In genomic region chr17:48037036-48037881, GRCh38 we compare ENCODE assay signal across 1 cellular context.
TF ChIP-seq lines count a peak whose summit lies in the region.

Gene COPZ2, minus strand, starts transcription at chr17:48037797. Its CDS starts 20 bp downstream, at chr17:48037777.

TF ChIP-seq in HepG2, 621 proteins besides CTCF, POLR2A, EP300 and RAD21 (continued from another document and continues in another):
- no peak for TF ChIP-seq KIAA2018 (CRISPR knock-in tag; IDR thresholded peaks at IDR 0.05; ENCODE audit: borderline replicate concordance)
- TF ChIP-seq RERE (CRISPR knock-in tag; IDR thresholded peaks at IDR 0.05; ENCODE audit: low read depth) = no peak
- no peak; the same call in 1 of the 2 replicates for TF ChIP-seq ZNF782 (CRISPR knock-in tag; IDR thresholded peaks at IDR 0.05; ENCODE audit: borderline replicate concordance)
- TF ChIP-seq LCORL (IDR thresholded peaks at IDR 0.05) = no peak
- TF ChIP-seq LCORL (CRISPR knock-in tag; IDR thresholded peaks at IDR 0.05) = peak; percentile 77
- TF ChIP-seq ELK4 (CRISPR knock-in tag; IDR thresholded peaks at IDR 0.05; ENCODE audit: borderline replicate concordance) = peak; percentile 69; the same call in 1 of the 2 replicates
- TF ChIP-seq MTERF4 (CRISPR knock-in tag; IDR thresholded peaks at IDR 0.05) = no peak
- TF ChIP-seq POGZ (CRISPR knock-in tag; IDR thresholded peaks at IDR 0.05) = no peak
- TF ChIP-seq CEBPZ (IDR thresholded peaks at IDR 0.05; ENCODE audit: low read length) = no peak
- TF ChIP-seq BRCA1 (CRISPR knock-in tag; IDR thresholded peaks at IDR 0.05) = no peak
- TF ChIP-seq DPF2 (CRISPR knock-in tag; IDR thresholded peaks at IDR 0.05; ENCODE audit: borderline replicate concordance, low read depth) = no peak
- no peak for TF ChIP-seq ZNF75D (CRISPR knock-in tag; IDR thresholded peaks at IDR 0.05; ENCODE audit: borderline replicate concordance)
- no peak for TF ChIP-seq ZBTB38 (CRISPR knock-in tag; IDR thresholded peaks at IDR 0.05)
- no peak; the same call in 1 of the 2 replicates for TF ChIP-seq ZNF564 (CRISPR knock-in tag; IDR thresholded peaks at IDR 0.05)
- TF ChIP-seq MAFK (conservative IDR thresholded peaks at IDR 0.05 in 1 of 2, IDR thresholded peaks at IDR 0.05 in 1 of 2; ENCODE audit: low read length in 2 of 2) = no peak
- TF ChIP-seq ZNF780A (CRISPR knock-in tag; IDR thresholded peaks at IDR 0.05) = no peak
- no peak for TF ChIP-seq ATF2 (CRISPR knock-in tag; IDR thresholded peaks at IDR 0.05)
- no peak for TF ChIP-seq CCDC6 (CRISPR knock-in tag; IDR thresholded peaks at IDR 0.05)
- no peak; the same call in 1 of the 2 replicates for TF ChIP-seq HBP1 (CRISPR knock-in tag; IDR thresholded peaks at IDR 0.05; ENCODE audit: low read depth)
- no peak for TF ChIP-seq ZNF296 (CRISPR knock-in tag; conservative IDR thresholded peaks at IDR 0.05)
- no peak; the same call in 1 of the 2 replicates for TF ChIP-seq RNF2 (conservative IDR thresholded peaks at IDR 0.05; ENCODE audit: low read depth)
- no peak for TF ChIP-seq MEIS2 (CRISPR knock-in tag; IDR thresholded peaks at IDR 0.05)
- peak; percentile 57; the same call in 1 of the 2 replicates for TF ChIP-seq GATAD1 (CRISPR knock-in tag; IDR thresholded peaks at IDR 0.05)
- TF ChIP-seq ZNF740 (CRISPR knock-in tag; IDR thresholded peaks at IDR 0.05) = no peak
- TF ChIP-seq HMG20A (CRISPR knock-in tag; IDR thresholded peaks at IDR 0.05; ENCODE audit: borderline replicate concordance) = no peak
- TF ChIP-seq ZNF761 (CRISPR knock-in tag; conservative IDR thresholded peaks at IDR 0.05) = 0 out of 2 replicates have a peak, but pooled peaks have one; percentile 12
